Comparison of ENCODE assay signal across 1 cellular context in the genomic region with DNA sequence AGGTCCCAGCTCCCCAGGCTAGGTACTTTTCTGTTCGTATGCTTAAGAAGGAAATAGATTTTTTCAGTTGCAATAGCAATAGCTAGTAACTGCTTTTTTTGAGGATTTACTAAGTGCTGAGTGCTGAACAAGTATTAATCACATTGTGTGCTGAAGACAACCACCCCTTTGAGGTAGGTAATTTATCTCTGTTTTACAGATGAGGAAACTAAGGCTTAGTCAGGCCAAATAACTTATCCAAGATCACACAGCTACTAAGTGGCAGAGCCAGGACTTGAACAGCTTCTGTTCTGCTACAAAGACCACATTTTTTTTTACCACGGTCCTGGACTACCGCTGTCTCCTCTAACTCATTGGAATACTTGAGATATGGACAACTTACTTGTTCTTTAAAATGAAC.
TF ChIP-seq lines count a peak whose summit lies in the region.

No MANE protein-coding gene starts in this region.

TF ChIP-seq in GM12878, 131 proteins besides CTCF, POLR2A, EP300 and RAD21:
- TF ChIP-seq, protein P1, sequence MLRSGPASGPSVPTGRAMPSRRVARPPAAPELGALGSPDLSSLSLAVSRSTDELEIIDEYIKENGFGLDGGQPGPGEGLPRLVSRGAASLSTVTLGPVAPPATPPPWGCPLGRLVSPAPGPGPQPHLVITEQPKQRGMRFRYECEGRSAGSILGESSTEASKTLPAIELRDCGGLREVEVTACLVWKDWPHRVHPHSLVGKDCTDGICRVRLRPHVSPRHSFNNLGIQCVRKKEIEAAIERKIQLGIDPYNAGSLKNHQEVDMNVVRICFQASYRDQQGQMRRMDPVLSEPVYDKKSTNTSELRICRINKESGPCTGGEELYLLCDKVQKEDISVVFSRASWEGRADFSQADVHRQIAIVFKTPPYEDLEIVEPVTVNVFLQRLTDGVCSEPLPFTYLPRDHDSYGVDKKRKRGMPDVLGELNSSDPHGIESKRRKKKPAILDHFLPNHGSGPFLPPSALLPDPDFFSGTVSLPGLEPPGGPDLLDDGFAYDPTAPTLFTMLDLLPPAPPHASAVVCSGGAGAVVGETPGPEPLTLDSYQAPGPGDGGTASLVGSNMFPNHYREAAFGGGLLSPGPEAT (IDR thresholded peaks at IDR 0.05; ENCODE audit: low read depth): no peak
